Comparison of ENCODE assay signal across 4 cellular contexts in genomic region chr7:76559685-76560084, GRCh38. TPM values are rescaled to one million over a fixed set of nuclear protein-coding genes. Genes with fewer than 3 reads are reported as not detected.
"Had no signal": no experiment of that assay in that cellular context is flagged by ENCODE, and none has a peak within 500 bp of the region (broad histone marks: within the 10 kb centered on the region; RNA-seq: fewer than 3 reads in every experiment).

No MANE protein-coding gene starts in this region.

RNA-seq across cellular contexts. Expression of gene SPDYE16, which starts 16.6 kb away (rescaled TPM):
- total RNA-seq: MCF 10A, NCI-H460, PC-9 had no signal

RNA-seq across cellular contexts. Expression of gene UPK3B, which starts 49.3 kb away (rescaled TPM):
- polyA plus RNA-seq: IgD-negative memory B cell had no signal
